13 cellular contexts compared by ENCODE assay signal in the genomic region with DNA sequence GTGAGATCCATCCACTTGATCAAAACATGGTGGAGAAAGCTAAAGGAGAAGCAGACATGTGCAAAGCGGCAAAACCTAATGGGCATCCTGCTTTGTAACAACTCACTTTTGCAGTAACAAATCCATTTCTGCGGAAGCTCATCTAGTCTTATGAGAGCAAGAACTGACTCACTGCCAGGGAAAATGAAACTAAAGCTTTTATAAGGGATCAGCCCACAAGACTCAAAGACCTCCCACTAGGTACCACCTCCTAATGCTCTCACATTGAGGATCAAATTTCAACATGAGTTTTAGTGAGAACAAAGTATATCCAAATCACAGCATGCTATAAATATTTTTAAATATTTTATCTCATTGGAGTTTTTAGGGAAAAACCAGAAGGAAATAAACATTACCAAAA.
DNase-seq lines count a peak whose midpoint lies in the region; ATAC-seq lines count a peak whose summit lies in the region.
"Had no signal": no experiment of that assay in that cellular context is flagged by ENCODE, and none has a peak within 500 bp of the region (broad histone marks: within the 10 kb centered on the region; RNA-seq: fewer than 3 reads in every experiment).

No MANE protein-coding gene starts in this region.

- peak; percentile 70 for DNase-seq in amniotic epithelial cell (ENCODE audit: low read depth)
- peak; percentile 11 for DNase-seq in iPS DF 4.7 (ENCODE audit: extremely low read depth, low spot score)
- DNase-seq in SHP77 (lab: John Stamatoyannopoulos, UW) = no peak
- DNase-seq in AML-193 (lab: John Stamatoyannopoulos, UW) = no peak
- DNase-seq: activated T-cell treated with anti-CD3 and anti-CD28 coated beads for 4 hours; central memory CD4-positive, alpha-beta T cell; mucosa of descending colon; NCI-H1417; small intestine had no signal

- H3K27me3 ChIP-seq in ACC112 (ENCODE audit: insufficient read depth, low read length) (no peaks in the 10 kb centered on the region), HUES48 (ENCODE audit: control insufficient read depth, insufficient read depth, low read length) (no peaks in the 10 kb centered on the region)

- H3K4me3 ChIP-seq in ACC112 (ENCODE audit: low read depth, low read length) (peak overlapping the region; percentile 18), HUES48 (ENCODE audit: low read depth, low read length) (no peak overlapping the region)
- H3K4me3 ChIP-seq: mucosa of descending colon had no signal

- ATAC-seq in HG03280 (IDR thresholded peaks at IDR 0.05; ENCODE audit: unreplicated experiment) (no peak), GM18498 (IDR thresholded peaks at IDR 0.05; ENCODE audit: unreplicated experiment) (no peak)
- ATAC-seq: mucosa of descending colon had no signal

- H3K9me3 ChIP-seq in HUES48 (ENCODE audit: control insufficient read depth, insufficient read depth, low read length) = no peaks in the 10 kb centered on the region
- H3K9me3 ChIP-seq: mucosa of descending colon had no signal

- peak overlapping the region; percentile 28; the same call in 1 of the 2 replicates for H3K27ac ChIP-seq in ACC112 (ENCODE audit: low read depth, low read length)
- H3K27ac ChIP-seq in HUES48 (ENCODE audit: low read depth, low read length) = peak overlapping the region; percentile 68

- H3K4me1 ChIP-seq in ACC112 (ENCODE audit: control insufficient read depth, insufficient read depth, low read length, unreplicated experiment) (peaks cover 8% of the 10 kb centered on the region), HUES48 (ENCODE audit: control insufficient read depth, insufficient read depth, low read length) (peaks cover 25% of the 10 kb centered on the region; the same call in 1 of the 2 replicates)

- no peak overlapping the region for H3K9ac ChIP-seq in HUES48 (ENCODE audit: low read depth, low read length)

- no peaks in the 10 kb centered on the region for H3K36me3 ChIP-seq in ACC112 (ENCODE audit: insufficient read depth, low read length)
- H3K36me3 ChIP-seq in HUES48 (ENCODE audit: control insufficient read depth, insufficient read depth, low read length) = no peaks in the 10 kb centered on the region

- H2AFZ ChIP-seq in ACC112 (ENCODE audit: low read length, unreplicated experiment) = peak overlapping the region; percentile 97

- H3K79me2 ChIP-seq in ACC112 (ENCODE audit: control insufficient read depth, insufficient read depth, low read length, unreplicated experiment) = no peaks in the 10 kb centered on the region

Comparison
In these comparisons a context has a peak if more than half of its experiments do, and no peak if none do; other contexts are left out.
1. DNase-seq: peak in amniotic epithelial cell (single experiment) and iPS DF 4.7 (single experiment); none in SHP77 (0 of 2) and AML-193 (0 of 2).